ENCODE assay signal across 29 cellular contexts in the genomic region with DNA sequence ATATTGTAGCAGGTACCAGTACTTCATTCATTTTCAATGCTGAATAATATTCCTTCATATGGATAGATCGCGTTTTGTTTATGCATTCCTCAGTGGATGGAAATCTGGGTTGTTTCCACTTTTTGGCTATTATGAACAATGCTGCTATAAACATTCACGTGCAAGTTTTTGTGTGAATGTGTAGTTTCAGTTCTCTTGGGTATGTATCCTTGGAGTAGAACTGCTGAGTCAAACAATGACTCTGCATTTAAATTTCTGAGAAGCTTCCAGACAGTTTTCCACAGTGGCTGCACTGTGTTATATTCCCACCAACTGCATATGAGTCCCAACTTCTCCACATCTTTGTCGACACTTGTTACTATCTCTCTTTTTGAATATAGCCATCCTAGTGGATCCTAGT.
"Had no signal": no experiment of that assay in that cellular context is flagged by ENCODE, and none has a peak within 500 bp of the region (broad histone marks: within the 10 kb centered on the region; RNA-seq: fewer than 3 reads in every experiment).

No MANE protein-coding gene starts in this region.

- H3K36me3 ChIP-seq: neural progenitor cell, ovary, right lobe of liver, sigmoid colon, suprapubic skin, tibial artery, transverse colon, upper lobe of right lung, uterus had no signal

- H3K27ac ChIP-seq: neural progenitor cell, ovary, parathyroid adenoma, psoas muscle, right lobe of liver, sigmoid colon, suprapubic skin, testis, tibial artery, transverse colon, upper lobe of right lung, uterus had no signal

- H3K36me3 Mint-ChIP-seq: natural killer cell; neural progenitor cell; stimulated activated memory B cell treated with anti-CD40 and anti-IgM and Interleukin-4, amounts not matched to agents 10 μg/mL and 1 μg/mL and 100 μg/mL, for 72 hours; type B pancreatic cell had no signal

- H3K4me2 ChIP-seq: neural progenitor cell had no signal

- H3K9me3 Mint-ChIP-seq: natural killer cell; nephron; neural progenitor cell; stimulated activated naive CD8-positive, alpha-beta T cell treated with anti-CD3 and anti-CD28 coated beads, Interleukin-15, amount 100 ng/mL, for 72 hours; type B pancreatic cell had no signal

- H3K27me3 ChIP-seq: neural progenitor cell, ovary, right lobe of liver, sigmoid colon, testis, upper lobe of right lung, uterus had no signal

- H3K79me2 ChIP-seq: parathyroid adenoma had no signal

- H3K27ac Mint-ChIP-seq: natural killer cell; nephron; progenitor cell of endocrine pancreas; stimulated activated memory B cell treated with anti-CD40 and anti-IgM and Interleukin-4, amounts not matched to agents 10 μg/mL and 1 μg/mL and 100 μg/mL, for 72 hours; stimulated activated naive CD8-positive, alpha-beta T cell treated with anti-CD3 and anti-CD28 coated beads, Interleukin-15, amount 100 ng/mL, for 72 hours; type B pancreatic cell had no signal

- ATAC-seq: natural killer cell; psoas muscle; right cardiac atrium; right lobe of liver; stimulated activated memory B cell treated with anti-CD40 and anti-IgM and Interleukin-4, amounts not matched to agents 10 μg/mL and 1 μg/mL and 100 μg/mL, for 72 hours; stimulated activated naive CD8-positive, alpha-beta T cell treated with anti-CD3 and anti-CD28 coated beads, Interleukin-15, amount 100 ng/mL, for 72 hours; stimulated activated naive CD8-positive, alpha-beta T cell treated with anti-CD3 and anti-CD28 coated beads, Interleukin-15, Interleukin-2, amounts not matched to agents 100 U/mL and 50 U/mL, for 24 hours; upper lobe of right lung had no signal

- H3K9ac ChIP-seq: neural progenitor cell, parathyroid adenoma had no signal

- H3K9me3 ChIP-seq: ovary, psoas muscle, right lobe of liver, sigmoid colon, suprapubic skin, testis, tibial artery, transverse colon, upper lobe of right lung, uterus had no signal

- H3K4me3 Mint-ChIP-seq: natural killer cell; nephron; neural progenitor cell; stimulated activated memory B cell treated with anti-CD40 and anti-IgM and Interleukin-4, amounts not matched to agents 10 μg/mL and 1 μg/mL and 100 μg/mL, for 72 hours; stimulated activated naive CD8-positive, alpha-beta T cell treated with anti-CD3 and anti-CD28 coated beads, Interleukin-15, amount 100 ng/mL, for 72 hours; type B pancreatic cell had no signal

- H3K4me1 ChIP-seq: parathyroid adenoma, psoas muscle, right lobe of liver, sigmoid colon, suprapubic skin, testis, tibial artery, transverse colon, upper lobe of right lung, uterus had no signal

- H3K4me1 Mint-ChIP-seq: natural killer cell; nephron; stimulated activated memory B cell treated with anti-CD40 and anti-IgM and Interleukin-4, amounts not matched to agents 10 μg/mL and 1 μg/mL and 100 μg/mL, for 72 hours; stimulated activated naive CD8-positive, alpha-beta T cell treated with anti-CD3 and anti-CD28 coated beads, Interleukin-15, amount 100 ng/mL, for 72 hours had no signal

- H3K4me3 ChIP-seq: neural progenitor cell, ovary, psoas muscle, right lobe of liver, sigmoid colon, suprapubic skin, testis, tibial artery, transverse colon, upper lobe of right lung, uterus had no signal

- DNase-seq: natural killer cell; occipital lobe; ovary; psoas muscle; right cardiac atrium; right lobe of liver; sigmoid colon; small intestine; stimulated activated CD4-positive, alpha-beta T cell treated with anti-CD3 and anti-CD28 coated beads, Interleukin-15, amount 100 ng/mL, for 24 hours; stimulated activated CD4-positive, alpha-beta T cell treated with anti-CD3 and anti-CD28 coated beads, Interleukin-2, amount 100 ng/mL, for 24 hours; stimulated activated CD4-positive, alpha-beta T cell treated with anti-CD3 and anti-CD28 coated beads, Interleukin-2, amount 100 ng/mL, for 48 hours; stimulated activated CD4-positive, alpha-beta T cell treated with anti-CD3 and anti-CD28 coated beads, Interleukin-4, amount 100 ng/mL, for 24 hours; stimulated activated CD8-positive, alpha-beta memory T cell treated with anti-CD3 and anti-CD28 coated beads, Interleukin-4, amount 100 ng/mL, for 48 hours; stimulated activated naive CD4-positive, alpha-beta T cell; stimulated activated naive CD8-positive, alpha-beta T cell treated with anti-CD3 and anti-CD28 coated beads, Interleukin-15, amount 100 ng/mL, for 72 hours; stimulated activated naive CD8-positive, alpha-beta T cell treated with anti-CD3 and anti-CD28 coated beads, Interleukin-15, Interleukin-2, amounts not matched to agents 100 U/mL and 50 U/mL, for 24 hours; substantia nigra; testis; tibial artery; transverse colon; upper lobe of right lung; uterus had no signal

- FAIRE-seq: small intestine had no signal

- H2AFZ ChIP-seq: neural progenitor cell, parathyroid adenoma had no signal
